Comparison of ENCODE assay signal across 8 cellular contexts in genomic region chr3:172511783-172512357, GRCh38. TPM values are rescaled to one million over a fixed set of nuclear protein-coding genes. Genes with fewer than 3 reads are reported as not detected.
DNase-seq lines count a peak whose midpoint lies in the region; ATAC-seq, FAIRE-seq and TF ChIP-seq lines count a peak whose summit lies in the region.

No MANE protein-coding gene starts in this region.

- intact Hi-C loops in esophagus squamous epithelium (cut with DNase I): no loop called here

- H3K36me3 ChIP-seq in esophagus squamous epithelium: peaks cover 11 to 83% (median 16%) of the 10 kb centered on the region in 3 donors

- TF ChIP-seq CTCF in esophagus squamous epithelium (IDR thresholded peaks at IDR 0.05): no peak

- WGBS in esophagus squamous epithelium, 2 donors: 70% methylated on average over 3 of the region's 3 CpGs

- peak; percentile 58 for ATAC-seq in GM18498 (IDR thresholded peaks at IDR 0.05; ENCODE audit: unreplicated experiment)
- ATAC-seq in GM21367 (IDR thresholded peaks at IDR 0.05; ENCODE audit: unreplicated experiment): peak; percentile 37
- ATAC-seq in HG03457 (IDR thresholded peaks at IDR 0.05; ENCODE audit: unreplicated experiment): peak; percentile 43

- H3K27me3 ChIP-seq in esophagus squamous epithelium: no peaks in the 10 kb centered on the region

- no peaks in the 10 kb centered on the region for H3K9me3 ChIP-seq in esophagus squamous epithelium

- no peak for TF ChIP-seq POLR2A in esophagus squamous epithelium (IDR thresholded peaks at IDR 0.05)

- H3K4me1 ChIP-seq in esophagus squamous epithelium: peaks cover 18 to 54% (median 42%) of the 10 kb centered on the region in 3 donors

- FAIRE-seq in HTR-8/SVneo (lab: Jason Lieb, UNC): no peak

- peak overlapping the region; percentile 45 to 62 (median 55) for H3K27ac ChIP-seq in esophagus squamous epithelium

- no peak for DNase-seq in esophagus squamous epithelium (lab: John Stamatoyannopoulos, UW)
- DNase-seq in HTR-8/SVneo (ENCODE audit: insufficient read length, low spot score): no peak
- no peak for DNase-seq in DMS153 treated with DMSO at 0.1 percent for 48 hours (lab: John Stamatoyannopoulos, UW; ENCODE audit: unreplicated experiment)
- DNase-seq in stimulated activated CD8-positive, alpha-beta memory T cell treated with anti-CD3 and anti-CD28 coated beads, Interleukin-4, amount 100 ng/mL, for 48 hours: no peak
- DNase-seq in GOT3 (lab: John Stamatoyannopoulos, UW): no peak

- no peak overlapping the region for H3K4me3 ChIP-seq in esophagus squamous epithelium

RNA-seq across cellular contexts. Expression of gene TNFSF10, which starts 11.4 kb away (rescaled TPM):
- total RNA-seq in esophagus squamous epithelium: 100 to 1,000 TPM in 2 of 4 donors, 10 to 100 TPM in 2; 61.7 to 128 (median 83.8) TPM
